In genomic region chr15:63615935-63616334, GRCh38 we compare ENCODE assay signal across 26 cellular contexts. TPM values are rescaled to one million over a fixed set of nuclear protein-coding genes. Genes with fewer than 3 reads are reported as not detected.
DNase-seq lines count a peak whose midpoint lies in the region; TF ChIP-seq lines count a peak whose summit lies in the region.
"Had no signal": no experiment of that assay in that cellular context is flagged by ENCODE, and none has a peak within 500 bp of the region (broad histone marks: within the 10 kb centered on the region; RNA-seq: fewer than 3 reads in every experiment).

No MANE protein-coding gene starts in this region.

- H3K9me3 Mint-ChIP-seq in Caco-2 (ENCODE audit: unreplicated experiment) = peaks cover 9% of the 10 kb centered on the region
- H3K9me3 Mint-ChIP-seq in mesothelial cell of epicardium = peaks cover 3% of the 10 kb centered on the region
- H3K9me3 Mint-ChIP-seq in T-helper 2 cell treated with Interferon-gamma antibody and Interleukin-4, amounts not matched to agents 5 μg/mL and 100 μg/mL, for 36 hours = peaks cover 7% of the 10 kb centered on the region
- H3K9me3 Mint-ChIP-seq: activated T-cell treated with anti-CD3 and anti-CD28 coated beads, Interleukin-2, amount 50 U/mL, for 4 hours; IgD-negative memory B cell; naive thymus-derived CD8-positive, alpha-beta T cell had no signal

- H3K27ac Mint-ChIP-seq in Caco-2 (ENCODE audit: unreplicated experiment) (peak overlapping the region; percentile 65), mesothelial cell of epicardium (peak overlapping the region; percentile 21)
- H3K27ac Mint-ChIP-seq in T-helper 2 cell treated with Interferon-gamma antibody and Interleukin-4, amounts not matched to agents 5 μg/mL and 100 μg/mL, for 36 hours = no peak overlapping the region
- H3K27ac Mint-ChIP-seq: activated naive CD4-positive, alpha-beta T cell treated with anti-CD3 and anti-CD28 coated beads, Interleukin-2, amount 10 ng/mL, durations not matched to agents 7 days and 5 days had no signal

- TF ChIP-seq POLR2A in adrenal gland (IDR thresholded peaks at IDR 0.05) = no peak

- TF ChIP-seq CTCF in Caco-2 (IDR thresholded peaks at IDR 0.05; ENCODE audit: insufficient read depth in 1 of 2, low read depth in 1 of 2, low read length in 1 of 2, severe bottlenecking in 1 of 2, unreplicated experiment in 1 of 2) = no peak
- no peak for TF ChIP-seq CTCF in epithelial cell of esophagus (IDR thresholded peaks at IDR 0.05; ENCODE audit: insufficient read depth, low read depth, low read length, missing control alignments)
- no peak for TF ChIP-seq CTCF in mesothelial cell of epicardium (IDR thresholded peaks at IDR 0.05; ENCODE audit: unreplicated experiment)
- no peak for TF ChIP-seq CTCF in adrenal gland (IDR thresholded peaks at IDR 0.05)

- 83 to 88% (median 86%) methylated on average over 3 of the region's 3 CpGs for WGBS in adrenal gland, 4 donors

- H3K4me1 Mint-ChIP-seq in Caco-2 (ENCODE audit: low read depth, unreplicated experiment) (peaks cover 9% of the 10 kb centered on the region), mesothelial cell of epicardium (peaks cover 3% of the 10 kb centered on the region)
- peaks cover 5% of the 10 kb centered on the region for H3K4me1 Mint-ChIP-seq in T-helper 2 cell treated with Interferon-gamma antibody and Interleukin-4, amounts not matched to agents 5 μg/mL and 100 μg/mL, for 36 hours (ENCODE audit: low read depth)

- H3K36me3 Mint-ChIP-seq in Caco-2 (ENCODE audit: insufficient read depth, unreplicated experiment) = peaks cover 18% of the 10 kb centered on the region
- H3K36me3 Mint-ChIP-seq in mesothelial cell of epicardium = peaks cover 51% of the 10 kb centered on the region
- peaks cover 54% of the 10 kb centered on the region for H3K36me3 Mint-ChIP-seq in T-helper 2 cell treated with Interferon-gamma antibody and Interleukin-4, amounts not matched to agents 5 μg/mL and 100 μg/mL, for 36 hours (ENCODE audit: low read depth)

- POLR2A ChIA-PET in Caco-2 (lab: Charles Lee) = no interaction called here

- intact Hi-C loops in Caco-2 (cut with micrococcal nuclease; ENCODE audit: unreplicated experiment) (no loop called here), adrenal gland (cut with DNase I) (no loop called here)

- TF ChIP-seq EP300 in Ishikawa (IDR thresholded peaks at IDR 0.05; ENCODE audit: borderline replicate concordance) = peak; percentile 47; the same call in 1 of the 2 replicates

- CTCF ChIA-PET in Caco-2 (lab: Charles Lee) = no interaction called here

- TF ChIP-seq RAD21 in Ishikawa (IDR thresholded peaks at IDR 0.05; ENCODE audit: low read depth) = no peak

- H3K27ac ChIP-seq in adrenal gland = no peak overlapping the region
- H3K27ac ChIP-seq: C4-2B, esophagus squamous epithelium, HL-60, sigmoid colon, uterus had no signal

- H3K27me3 ChIP-seq in Caco-2 (replicated peaks; ENCODE audit: control insufficient read depth, insufficient read depth, low read length) = no peaks in the 10 kb centered on the region
- H3K27me3 ChIP-seq in adrenal gland = no peaks in the 10 kb centered on the region
- H3K27me3 ChIP-seq: esophagus squamous epithelium, sigmoid colon, uterus had no signal

- no peaks in the 10 kb centered on the region for H3K27me3 Mint-ChIP-seq in Caco-2 (ENCODE audit: insufficient read depth, unreplicated experiment)
- peaks cover 39% of the 10 kb centered on the region for H3K27me3 Mint-ChIP-seq in mesothelial cell of epicardium (ENCODE audit: low read depth)
- H3K27me3 Mint-ChIP-seq in T-helper 2 cell treated with Interferon-gamma antibody and Interleukin-4, amounts not matched to agents 5 μg/mL and 100 μg/mL, for 36 hours (ENCODE audit: low read depth) = no peaks in the 10 kb centered on the region
- H3K27me3 Mint-ChIP-seq: activated naive CD4-positive, alpha-beta T cell treated with anti-CD3 and anti-CD28 coated beads, Interleukin-2, amount 10 ng/mL, durations not matched to agents 7 days and 5 days; IgD-negative memory B cell; naive thymus-derived CD8-positive, alpha-beta T cell had no signal

- DNase-seq in Caco-2 (no peak), epithelial cell of esophagus (ENCODE audit: low read depth) (peak; percentile 26), mesothelial cell of epicardium (ENCODE audit: low spot score in 2 of 2, unreplicated experiment in 2 of 2) (no peak), mesenteric fat pad (ENCODE audit: low spot score) (no peak), adrenal gland (no peak)
- DNase-seq in activated CD8-positive, alpha-beta memory T cell treated with anti-CD3 and anti-CD28 coated beads, Interleukin-2, amount 50 U/mL, for 48 hours = no peak
- DNase-seq in T-helper 2 cell treated with Interferon-gamma antibody and Interleukin-4, amounts not matched to agents 5 μg/mL and 100 μg/mL, for 36 hours (ENCODE audit: low spot score) = no peak
- DNase-seq: activated CD4-positive, CD25-positive, alpha-beta regulatory T cell treated with anti-CD3 and anti-CD28 coated beads, Interleukin-2, amount 50 U/mL, for 72 hours; activated naive CD4-positive, alpha-beta T cell treated with anti-CD3 and anti-CD28 coated beads, Interleukin-2, amount 10 ng/mL, durations not matched to agents 7 days and 5 days; activated T-cell treated with anti-CD3 and anti-CD28 coated beads, Interleukin-2, amount 50 U/mL, for 4 hours; effector memory CD4-positive, alpha-beta T cell; esophagus squamous epithelium; GOT3; kidney; MM.1S; naive thymus-derived CD8-positive, alpha-beta T cell; NCI-H146; NCI-H2171; SHP77; sigmoid colon; substantia nigra; uterus had no signal

- no peaks in the 10 kb centered on the region for H3K9me3 ChIP-seq in Caco-2
- no peaks in the 10 kb centered on the region for H3K9me3 ChIP-seq in adrenal gland (replicated peaks in 1 of 3)
- H3K9me3 ChIP-seq: esophagus squamous epithelium, sigmoid colon, uterus had no signal

- H3K4me3 ChIP-seq in Caco-2 (ENCODE audit: low read depth, low read length) (no peak overlapping the region), epithelial cell of esophagus (ENCODE audit: low read length) (no peak overlapping the region), adrenal gland (no peak overlapping the region)
- H3K4me3 ChIP-seq: esophagus squamous epithelium, sigmoid colon, uterus had no signal

- no TSS peak for BruUV-seq in Caco-2 (replicated peaks; lab: Mats Ljungman, UMichigan)

- H3K4me1 ChIP-seq in Caco-2 (peaks cover 10% of the 10 kb centered on the region), adrenal gland (replicated peaks in 1 of 2) (peaks cover 0 to 5% of the 10 kb centered on the region in 2 donors)

- no peak overlapping the region for H3K4me3 Mint-ChIP-seq in Caco-2 (ENCODE audit: unreplicated experiment)
- no peak overlapping the region for H3K4me3 Mint-ChIP-seq in mesothelial cell of epicardium
- H3K4me3 Mint-ChIP-seq in T-helper 2 cell treated with Interferon-gamma antibody and Interleukin-4, amounts not matched to agents 5 μg/mL and 100 μg/mL, for 36 hours = no peak overlapping the region
- H3K4me3 Mint-ChIP-seq: activated naive CD4-positive, alpha-beta T cell treated with anti-CD3 and anti-CD28 coated beads, Interleukin-2, amount 10 ng/mL, durations not matched to agents 7 days and 5 days; activated T-cell treated with anti-CD3 and anti-CD28 coated beads, Interleukin-2, amount 50 U/mL, for 4 hours; IgD-negative memory B cell; naive thymus-derived CD8-positive, alpha-beta T cell had no signal

- H3K36me3 ChIP-seq in Caco-2 (ENCODE audit: control insufficient read depth, insufficient read depth, low read length) (no peaks in the 10 kb centered on the region; the same call in 1 of the 2 replicates), adrenal gland (replicated peaks in 1 of 2) (peaks cover 0 to 33% of the 10 kb centered on the region in 2 donors)
- H3K36me3 ChIP-seq: uterus had no signal

TF ChIP-seq in Ishikawa, 13 proteins besides CTCF, POLR2A, EP300 and RAD21:
- TF ChIP-seq EGR1 (IDR thresholded peaks at IDR 0.05) (no peak), CREB1 (IDR thresholded peaks at IDR 0.05; ENCODE audit: low read depth) (no peak), TCF12 (IDR thresholded peaks at IDR 0.05; ENCODE audit: low read depth) (0 out of 2 replicates have a peak, but pooled peaks have one; percentile 29), TEAD4 (IDR thresholded peaks at IDR 0.05) (peak; percentile 87)
- TF ChIP-seq, protein P1, sequence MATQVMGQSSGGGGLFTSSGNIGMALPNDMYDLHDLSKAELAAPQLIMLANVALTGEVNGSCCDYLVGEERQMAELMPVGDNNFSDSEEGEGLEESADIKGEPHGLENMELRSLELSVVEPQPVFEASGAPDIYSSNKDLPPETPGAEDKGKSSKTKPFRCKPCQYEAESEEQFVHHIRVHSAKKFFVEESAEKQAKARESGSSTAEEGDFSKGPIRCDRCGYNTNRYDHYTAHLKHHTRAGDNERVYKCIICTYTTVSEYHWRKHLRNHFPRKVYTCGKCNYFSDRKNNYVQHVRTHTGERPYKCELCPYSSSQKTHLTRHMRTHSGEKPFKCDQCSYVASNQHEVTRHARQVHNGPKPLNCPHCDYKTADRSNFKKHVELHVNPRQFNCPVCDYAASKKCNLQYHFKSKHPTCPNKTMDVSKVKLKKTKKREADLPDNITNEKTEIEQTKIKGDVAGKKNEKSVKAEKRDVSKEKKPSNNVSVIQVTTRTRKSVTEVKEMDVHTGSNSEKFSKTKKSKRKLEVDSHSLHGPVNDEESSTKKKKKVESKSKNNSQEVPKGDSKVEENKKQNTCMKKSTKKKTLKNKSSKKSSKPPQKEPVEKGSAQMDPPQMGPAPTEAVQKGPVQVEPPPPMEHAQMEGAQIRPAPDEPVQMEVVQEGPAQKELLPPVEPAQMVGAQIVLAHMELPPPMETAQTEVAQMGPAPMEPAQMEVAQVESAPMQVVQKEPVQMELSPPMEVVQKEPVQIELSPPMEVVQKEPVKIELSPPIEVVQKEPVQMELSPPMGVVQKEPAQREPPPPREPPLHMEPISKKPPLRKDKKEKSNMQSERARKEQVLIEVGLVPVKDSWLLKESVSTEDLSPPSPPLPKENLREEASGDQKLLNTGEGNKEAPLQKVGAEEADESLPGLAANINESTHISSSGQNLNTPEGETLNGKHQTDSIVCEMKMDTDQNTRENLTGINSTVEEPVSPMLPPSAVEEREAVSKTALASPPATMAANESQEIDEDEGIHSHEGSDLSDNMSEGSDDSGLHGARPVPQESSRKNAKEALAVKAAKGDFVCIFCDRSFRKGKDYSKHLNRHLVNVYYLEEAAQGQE (IDR thresholded peaks at IDR 0.05; ENCODE audit: low read depth) = no peak

RNA-seq across cellular contexts. Expression of gene FBXL22, which starts 18.7 kb away (rescaled TPM):
- 0.97 TPM in 1 of 2 replicates, not detected in the other for total RNA-seq in Caco-2 (2022)
- 0.20 to 0.63 TPM (median 0.55 TPM) in 3 replicates for total RNA-seq in mesothelial cell of epicardium
- 1.0 TPM for total RNA-seq in mesenteric fat pad
- total RNA-seq in adrenal gland = under 1 TPM in 7 of 8 donors, not detected in 1; 0.42 to 0.93 (median 0.78) TPM
- polyA plus RNA-seq in adrenal gland = 1 to 10 TPM in 2 of 3 donors, under 1 TPM in 1; 0.37 to 5.9 (median 1.0) TPM
